In the genomic region with DNA sequence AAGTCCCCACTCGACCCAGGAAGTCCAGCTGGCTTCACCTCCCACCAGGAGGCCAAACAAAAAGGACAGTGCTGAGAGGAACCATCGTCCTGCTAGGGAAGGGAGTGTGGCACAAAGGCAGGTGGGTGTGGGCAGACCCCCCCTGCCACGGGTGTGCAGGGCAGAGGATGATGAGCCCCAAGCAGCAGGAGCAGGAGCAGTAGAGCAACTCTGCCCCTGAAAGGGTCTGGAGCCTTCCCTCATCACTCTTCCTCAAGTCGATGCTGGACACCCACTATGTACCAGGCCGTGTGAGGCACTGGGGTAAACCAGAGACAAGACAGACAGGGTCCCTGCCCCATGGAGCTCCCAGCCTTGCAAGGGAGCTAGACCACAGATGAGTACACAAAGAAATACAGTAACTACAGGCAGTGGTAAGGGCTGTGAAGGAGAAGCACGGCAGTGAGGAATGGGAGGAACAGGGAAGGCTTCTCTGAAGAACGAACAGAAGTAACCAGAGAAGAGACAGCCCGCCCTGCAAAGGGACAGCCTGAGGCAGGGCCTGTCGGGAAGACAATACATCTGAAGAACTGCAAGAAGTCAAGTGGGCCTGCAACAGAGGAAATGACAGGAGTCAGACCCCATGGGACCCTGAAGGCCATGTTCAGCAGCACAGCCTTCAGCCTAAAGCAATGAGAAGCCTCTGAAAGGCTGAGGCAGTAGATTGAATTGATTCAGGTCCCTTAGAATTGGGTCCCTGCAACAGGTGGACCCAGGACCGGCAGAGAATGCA, we compare ENCODE assay signal across 20 cellular contexts. TPM values are rescaled to one million over a fixed set of nuclear protein-coding genes. Genes with fewer than 3 reads are reported as not detected.
DNase-seq lines count a peak whose midpoint lies in the region; ATAC-seq, FAIRE-seq and TF ChIP-seq lines count a peak whose summit lies in the region.
"Had no signal": no experiment of that assay in that cellular context is flagged by ENCODE, and none has a peak within 500 bp of the region (broad histone marks: within the 10 kb centered on the region; RNA-seq: fewer than 3 reads in every experiment).

No MANE protein-coding gene starts in this region.

- H2BK120ac ChIP-seq in H9 (ENCODE audit: low read depth, low read length, poor library complexity, severe bottlenecking), result no peak overlapping the region

- WGBS in H9 (ENCODE audit: extremely low coverage, insufficient read length, low lambda C conversion rate), result no CpG with 5 or more reads among the region's 10 CpGs
- 87 to 90% methylated on average over 10 of the region's 10 CpGs for WGBS in aorta, 2 donors

- no peak overlapping the region for H2AK5ac ChIP-seq in H9 (ENCODE audit: insufficient read length, low read length)

- H2BK12ac ChIP-seq in H9 (ENCODE audit: insufficient read length, low read depth, low read length), result no peak overlapping the region

- no peak overlapping the region for H3K4me3 Mint-ChIP-seq in H9
- H3K4me3 Mint-ChIP-seq: CD4-positive, alpha-beta T cell had no signal

- DNase-seq in left ventricle myocardium inferior (no peak), Right ventricle myocardium superior (no peak), H9 (no peak), islet precursor cell (peak; percentile 43), ureter (ENCODE audit: low spot score) (peak; percentile 26), GM12891 (ENCODE audit: insufficient read length, low spot score) (no peak), aorta (no peak)
- DNase-seq: BE2C; CD4-positive, alpha-beta T cell; COR-L47; DMS79; KG1; NCI-H1105; NCI-H2029 treated with DMSO at 0.1 percent for 48 hours; NCI-H2171 treated with DMSO at 0.1 percent for 48 hours; NCI-H524 treated with DMSO at 0.1 percent for 48 hours; OCI-M1 had no signal

- H3K36me3 ChIP-seq in left ventricle myocardium inferior (no peaks in the 10 kb centered on the region), aorta (ENCODE audit: control insufficient read depth in 1 of 2, insufficient read depth in 2 of 2, low read length in 1 of 2) (no peaks in the 10 kb centered on the region)
- H3K36me3 ChIP-seq: BE2C had no signal

- peak overlapping the region; percentile 52 to 77 (median 74); a peak in 4 of 7 replicates for H3K27ac Mint-ChIP-seq in H9
- H3K27ac Mint-ChIP-seq: CD4-positive, alpha-beta T cell had no signal

- H3K79me1 ChIP-seq in H9 (ENCODE audit: insufficient read depth, low read depth, low read length, poor library complexity, severe bottlenecking), result no peaks in the 10 kb centered on the region

- no peaks in the 10 kb centered on the region for H3K27me3 Mint-ChIP-seq in H9 (ENCODE audit: low read depth)
- H3K27me3 Mint-ChIP-seq: CD4-positive, alpha-beta T cell had no signal

- no peak overlapping the region for H3K23ac ChIP-seq in H9 (ENCODE audit: insufficient read length, low read depth, low read length)

- no peak overlapping the region for H4K5ac ChIP-seq in H9 (ENCODE audit: insufficient read length, low read depth, low read length)

- no peak for FAIRE-seq in GM12891 (lab: Jason Lieb, UNC)
- FAIRE-seq: A549, RCC 7860 had no signal

- peaks cover 20 to 46% (median 22%) of the 10 kb centered on the region in 3 experiments for H3K36me3 Mint-ChIP-seq in H9 (ENCODE audit: insufficient read depth in 1 of 3, low read depth in 3 of 3)

- peak overlapping the region; percentile 55 for H3K27ac ChIP-seq in left ventricle myocardium inferior (replicated peaks)
- no peak overlapping the region for H3K27ac ChIP-seq in H9 (ENCODE audit: insufficient read length, low read depth, low read length)
- H3K27ac ChIP-seq in aorta (ENCODE audit: low read depth in 1 of 2, low read length in 2 of 2), result no peak overlapping the region

- no peak for TF ChIP-seq POLR2A in GM12891 (IDR thresholded peaks at IDR 0.05; ENCODE audit: low read depth, low read length)

- H3K4ac ChIP-seq in H9 (ENCODE audit: low read depth, low read length), result no peak overlapping the region

- ATAC-seq in Right ventricle myocardium superior (ENCODE audit: poor library complexity) (no peak), aorta (ENCODE audit: low FRiP score) (no peak)
- ATAC-seq: A549 had no signal

- H3T11ph ChIP-seq in H9 (ENCODE audit: low read length), result no peak overlapping the region

- H3K23me2 ChIP-seq in H9 (ENCODE audit: insufficient read length, low read depth, low read length, poor library complexity, severe bottlenecking), result no peaks in the 10 kb centered on the region

- intact Hi-C loops in left ventricle myocardium inferior (cut with micrococcal nuclease) (no loop called here), Right ventricle myocardium superior (cut with DNase I) (no loop called here), aorta (cut with DNase I) (no loop called here)

- no peak overlapping the region for H4K8ac ChIP-seq in H9 (replicated peaks; ENCODE audit: insufficient read length, low read depth, low read length)

- H2AFZ ChIP-seq in H9 (ENCODE audit: low read length), result no peak overlapping the region

- H3K9me3 ChIP-seq in left ventricle myocardium inferior (replicated peaks), result no peaks in the 10 kb centered on the region
- no peaks in the 10 kb centered on the region for H3K9me3 ChIP-seq in H9 (ENCODE audit: control insufficient read depth, low read depth, low read length)
- H3K9me3 ChIP-seq in aorta (ENCODE audit: control insufficient read depth, low read length), result no peaks in the 10 kb centered on the region
- H3K9me3 ChIP-seq: A549, BE2C, HAP-1 had no signal

- peaks cover 2 to 5% of the 10 kb centered on the region in 2 experiments; a peak in 2 of 4 replicates for H3K4me1 Mint-ChIP-seq in H9

- H2BK5ac ChIP-seq in H9 (ENCODE audit: insufficient read length, low read length), result no peak overlapping the region

- H3K27me3 ChIP-seq in left ventricle myocardium inferior (ENCODE audit: low read depth) (no peaks in the 10 kb centered on the region), H9 (ENCODE audit: insufficient read depth, low read length) (no peaks in the 10 kb centered on the region), aorta (ENCODE audit: control insufficient read depth in 1 of 2, insufficient read depth in 2 of 2, low read length in 1 of 2) (no peaks in the 10 kb centered on the region)
- H3K27me3 ChIP-seq: BE2C had no signal

- H4K20me1 ChIP-seq in H9 (ENCODE audit: control insufficient read depth, insufficient read depth, insufficient read length), result no peaks in the 10 kb centered on the region

- H3K4me3 ChIP-seq in left ventricle myocardium inferior (no peak overlapping the region), aorta (ENCODE audit: low read length in 2 of 2) (no peak overlapping the region)
- H3K4me3 ChIP-seq: A549, HAP-1 had no signal

- no peak overlapping the region for H3K56ac ChIP-seq in H9 (ENCODE audit: insufficient read length, low read depth, low read length)

- H3K4me1 ChIP-seq in left ventricle myocardium inferior, result peaks cover 18% of the 10 kb centered on the region
- no peaks in the 10 kb centered on the region for H3K4me1 ChIP-seq in H9 (ENCODE audit: insufficient read depth, low read length)
- H3K4me1 ChIP-seq in aorta (ENCODE audit: control insufficient read depth in 1 of 2, insufficient read depth in 2 of 2, low read length in 2 of 2), result peaks cover 0 to 4% of the 10 kb centered on the region in 2 donors
- H3K4me1 ChIP-seq: A549, BE2C, HAP-1 had no signal

- no peak overlapping the region for H3K9ac ChIP-seq in H9 (ENCODE audit: extremely low read depth, insufficient read length, low read length)

- no peak overlapping the region for H2BK15ac ChIP-seq in H9 (ENCODE audit: low read depth, low read length)

- no peak overlapping the region for H3K18ac ChIP-seq in H9 (ENCODE audit: insufficient read length, low read depth, low read length)

- no peak overlapping the region for H4K91ac ChIP-seq in H9 (ENCODE audit: insufficient read length, low read depth, low read length)

- no peaks in the 10 kb centered on the region; the same call in 1 of the 2 replicates for H3K79me2 ChIP-seq in H9 (ENCODE audit: insufficient read depth, low read length)

- H3K14ac ChIP-seq in H9 (ENCODE audit: insufficient read depth, low read length), result no peak overlapping the region; the same call in 1 of the 2 replicates

- H2BK20ac ChIP-seq in H9 (ENCODE audit: low read depth, low read length, poor library complexity, severe bottlenecking), result no peak overlapping the region

- no peaks in the 10 kb centered on the region for H3K9me3 Mint-ChIP-seq in H9
- H3K9me3 Mint-ChIP-seq: CD4-positive, alpha-beta T cell had no signal

- no peak overlapping the region for H3K4me2 ChIP-seq in H9 (ENCODE audit: insufficient read depth, insufficient read length, low read length)
- H3K4me2 ChIP-seq: A549 had no signal

- no peak for TF ChIP-seq CTCF in left ventricle myocardium inferior (IDR thresholded peaks at IDR 0.05; ENCODE audit: borderline replicate concordance)
- no peak for TF ChIP-seq CTCF in H9 (conservative IDR thresholded peaks at IDR 0.05)

TF ChIP-seq in GM12891, 5 proteins besides CTCF, POLR2A, EP300 and RAD21:
- TF ChIP-seq POU2F2 (IDR thresholded peaks at IDR 0.05; ENCODE audit: low read depth, low read length) (no peak), POLR2AphosphoS5 (IDR thresholded peaks at IDR 0.05; ENCODE audit: low read depth, low read length) (no peak), PAX5 (IDR thresholded peaks at IDR 0.05; ENCODE audit: insufficient read depth, low read length, severe bottlenecking) (no peak), TAF1 (IDR thresholded peaks at IDR 0.05; ENCODE audit: low read depth, low read length) (no peak), SPI1 (IDR thresholded peaks at IDR 0.05; ENCODE audit: low read depth, low read length) (no peak)
TF ChIP-seq in GM12891: peak in this region for 0.

RNA-seq across cellular contexts. Expression of gene ACTR6, which starts 11.2 kb away (rescaled TPM):
- 18.3 TPM for total RNA-seq in left ventricle myocardium inferior
- 18.7 TPM for total RNA-seq in Right ventricle myocardium superior
- total RNA-seq in H9 (2021), result 34.9 and 36.5 TPM in 2 replicates
- total RNA-seq in ureter, result 33.1 TPM
- polyA plus RNA-seq in GM12891 (2012; ENCODE audit: low read depth, missing spikeins), result 22.5 TPM
- 10 to 100 TPM; 21.4 to 23.9 TPM for total RNA-seq in aorta
- 10 to 100 TPM; 21.7 to 37.7 TPM for polyA plus RNA-seq in aorta

RNA-seq across cellular contexts. Expression of gene BLTP3B, which starts 46.8 kb away (rescaled TPM):
- 11.9 TPM for total RNA-seq in left ventricle myocardium inferior
- total RNA-seq in Right ventricle myocardium superior, result 9.3 TPM
- total RNA-seq in H9 (2021), result 20.7 and 23.9 TPM in 2 replicates
- 25.6 TPM for total RNA-seq in ureter
- 10.2 TPM for polyA plus RNA-seq in GM12891 (2012; ENCODE audit: low read depth, missing spikeins)
- 10 to 100 TPM; 40.8 to 57.2 TPM for total RNA-seq in aorta
- polyA plus RNA-seq in aorta, result 10 to 100 TPM in 1 of 2 donors, 1 to 10 TPM in 1; 8.6 to 13.0 TPM

Comparison
In these comparisons a context has a peak if more than half of its experiments do, and no peak if none do; other contexts are left out.
1. DNase-seq: peak in islet precursor cell (single experiment) and ureter (single experiment); none in left ventricle myocardium inferior (single experiment), Right ventricle myocardium superior (single experiment), H9 (single experiment), GM12891 (single experiment) and aorta (0 of 2).